Comparison of ENCODE assay signal across 18 cellular contexts in genomic region chr6:140275725-140276124, GRCh38.
"Had no signal": no experiment of that assay in that cellular context is flagged by ENCODE, and none has a peak within 500 bp of the region (broad histone marks: within the 10 kb centered on the region; RNA-seq: fewer than 3 reads in every experiment).

No MANE protein-coding gene starts in this region.

- H3K36me3 ChIP-seq: heart left ventricle, prostate gland, right lobe of liver, spleen, transverse colon had no signal

- H2AFZ ChIP-seq: parathyroid adenoma had no signal

- H3K27me3 Mint-ChIP-seq: effector memory CD8-positive, alpha-beta T cell; stimulated activated naive B cell treated with anti-CD40 and anti-IgM and Interleukin-4, amounts not matched to agents 10 μg/mL and 1 μg/mL and 100 μg/mL, for 72 hours; stimulated activated naive CD8-positive, alpha-beta T cell treated with anti-CD3 and anti-CD28 coated beads, Interleukin-15, amount 100 ng/mL, for 72 hours had no signal

- H3K9me3 ChIP-seq: heart left ventricle, prostate gland, right lobe of liver, spleen, testis, transverse colon had no signal

- H3K27me3 ChIP-seq: heart left ventricle, right lobe of liver, spleen, testis, transverse colon had no signal

- H3K4me1 ChIP-seq: parathyroid adenoma, prostate gland, right lobe of liver, testis, transverse colon had no signal

- H3K4me3 Mint-ChIP-seq: effector memory CD8-positive, alpha-beta T cell; naive thymus-derived CD4-positive, alpha-beta T cell; nephron progenitor cell; stimulated activated naive B cell treated with anti-CD40 and anti-IgM and Interleukin-4, amounts not matched to agents 10 μg/mL and 1 μg/mL and 100 μg/mL, for 72 hours; stimulated activated naive CD8-positive, alpha-beta T cell treated with anti-CD3 and anti-CD28 coated beads, Interleukin-15, amount 100 ng/mL, for 72 hours had no signal

- H3K4me1 Mint-ChIP-seq: naive thymus-derived CD4-positive, alpha-beta T cell; nephron progenitor cell; stimulated activated naive CD8-positive, alpha-beta T cell treated with anti-CD3 and anti-CD28 coated beads, Interleukin-15, amount 100 ng/mL, for 72 hours had no signal

- DNase-seq: effector memory CD8-positive, alpha-beta T cell; erythroblast; foreskin melanocyte; heart left ventricle; hippocampal formation; naive thymus-derived CD4-positive, alpha-beta T cell; nephron progenitor cell; retina; right lobe of liver; spleen; stimulated activated CD4-positive, alpha-beta T cell treated with anti-CD3 and anti-CD28 coated beads, Interleukin-2, amount 100 ng/mL, for 24 hours; stimulated activated CD4-positive, alpha-beta T cell treated with anti-CD3 and anti-CD28 coated beads, Interleukin-4, amount 100 ng/mL, for 4 hours; stimulated activated naive B cell treated with anti-CD40 and anti-IgM and Interleukin-4, amounts not matched to agents 10 μg/mL and 1 μg/mL and 100 μg/mL, for 72 hours; stimulated activated naive CD8-positive, alpha-beta T cell treated with anti-CD3 and anti-CD28 coated beads, Interleukin-15, amount 100 ng/mL, for 72 hours; testis; transverse colon had no signal

- H3K27ac Mint-ChIP-seq: effector memory CD8-positive, alpha-beta T cell; naive thymus-derived CD4-positive, alpha-beta T cell; nephron progenitor cell; stimulated activated naive B cell treated with anti-CD40 and anti-IgM and Interleukin-4, amounts not matched to agents 10 μg/mL and 1 μg/mL and 100 μg/mL, for 72 hours; stimulated activated naive CD8-positive, alpha-beta T cell treated with anti-CD3 and anti-CD28 coated beads, Interleukin-15, amount 100 ng/mL, for 72 hours had no signal

- H3K9ac ChIP-seq: parathyroid adenoma had no signal

- H3K4me3 ChIP-seq: heart left ventricle, prostate gland, right lobe of liver, spleen, testis, transverse colon had no signal

- H3K27ac ChIP-seq: heart left ventricle, parathyroid adenoma, prostate gland, right lobe of liver, spleen, testis, transverse colon had no signal

- H3K36me3 Mint-ChIP-seq: naive thymus-derived CD4-positive, alpha-beta T cell; stimulated activated naive B cell treated with anti-CD40 and anti-IgM and Interleukin-4, amounts not matched to agents 10 μg/mL and 1 μg/mL and 100 μg/mL, for 72 hours had no signal

- H3K79me2 ChIP-seq: parathyroid adenoma had no signal

- H3K9me3 Mint-ChIP-seq: effector memory CD8-positive, alpha-beta T cell; naive thymus-derived CD4-positive, alpha-beta T cell; nephron progenitor cell; stimulated activated naive B cell treated with anti-CD40 and anti-IgM and Interleukin-4, amounts not matched to agents 10 μg/mL and 1 μg/mL and 100 μg/mL, for 72 hours; stimulated activated naive CD8-positive, alpha-beta T cell treated with anti-CD3 and anti-CD28 coated beads, Interleukin-15, amount 100 ng/mL, for 72 hours had no signal

- ATAC-seq: effector memory CD8-positive, alpha-beta T cell; heart left ventricle; naive thymus-derived CD4-positive, alpha-beta T cell; right lobe of liver; stimulated activated naive B cell treated with anti-CD40 and anti-IgM and Interleukin-4, amounts not matched to agents 10 μg/mL and 1 μg/mL and 100 μg/mL, for 72 hours; stimulated activated naive CD8-positive, alpha-beta T cell treated with anti-CD3 and anti-CD28 coated beads, Interleukin-15, amount 100 ng/mL, for 72 hours had no signal
